12 cellular contexts compared by ENCODE assay signal in the genomic region with DNA sequence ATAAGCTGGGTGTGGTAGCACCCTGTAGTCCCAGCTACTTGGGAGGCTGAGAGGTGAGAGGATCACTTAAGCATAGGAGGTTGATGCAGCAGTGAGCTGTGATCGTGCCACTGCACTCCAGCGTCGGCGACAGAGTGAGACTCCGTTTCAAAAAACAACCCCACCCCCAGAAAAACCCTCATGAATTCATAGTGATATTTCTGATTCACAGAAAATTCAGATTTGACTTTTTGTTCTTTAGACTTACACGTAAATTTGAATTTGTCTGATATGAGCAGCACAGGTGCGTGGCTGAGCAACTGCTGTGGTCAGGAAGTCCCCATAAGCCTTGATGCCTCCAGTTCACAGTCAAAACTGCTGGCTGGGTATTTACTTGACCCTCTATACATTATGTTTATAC. TPM values are rescaled to one million over a fixed set of nuclear protein-coding genes. Genes with fewer than 3 reads are reported as not detected.
A peak's percentile ranks its signal among the peaks of the same experiment; 100 is the strongest.
DNase-seq lines count a peak whose midpoint lies in the region; ATAC-seq, FAIRE-seq and TF ChIP-seq lines count a peak whose summit lies in the region.
"Had no signal": no experiment of that assay in that cellular context is flagged by ENCODE, and none has a peak within 500 bp of the region (broad histone marks: within the 10 kb centered on the region; RNA-seq: fewer than 3 reads in every experiment).

No MANE protein-coding gene starts in this region.

- peaks cover 6% of the 10 kb centered on the region for H3K4me1 Mint-ChIP-seq in activated CD4-positive, alpha-beta memory T cell treated with anti-CD3 and anti-CD28 coated beads for 36 hours (ENCODE audit: low read depth)

- WGBS in HepG2 (ENCODE audit: low lambda C conversion rate): 61% methylated on average over 7 of the region's 7 CpGs
- WGBS in right lobe of liver (ENCODE audit: insufficient coverage, low coverage, low lambda C conversion rate, missing lambda C conversion rate): 72% methylated on average over 6 of the region's 7 CpGs

- H3K36me3 ChIP-seq in HepG2 (replicated peaks in 1 of 2; ENCODE audit: control insufficient read depth in 1 of 2, insufficient read depth in 2 of 2, low read length in 2 of 2) (no peaks in the 10 kb centered on the region), right lobe of liver (no peaks in the 10 kb centered on the region)

- H4K20me1 ChIP-seq in HepG2 (ENCODE audit: insufficient read depth, low read length): no peaks in the 10 kb centered on the region

- no peaks in the 10 kb centered on the region for H3K27me3 Mint-ChIP-seq in activated CD4-positive, alpha-beta memory T cell treated with anti-CD3 and anti-CD28 coated beads for 36 hours

- peaks cover 11% of the 10 kb centered on the region for H3K9me3 Mint-ChIP-seq in activated CD4-positive, alpha-beta memory T cell treated with anti-CD3 and anti-CD28 coated beads for 36 hours

- DNase-seq in HepG2 (ENCODE audit: low spot score): no peak
- no peak for DNase-seq in right lobe of liver
- DNase-seq in activated CD4-positive, alpha-beta memory T cell treated with anti-CD3 and anti-CD28 coated beads for 36 hours: peak; percentile 86
- peak; percentile 23 for DNase-seq in stimulated activated naive CD8-positive, alpha-beta T cell treated with anti-CD3 and anti-CD28 coated beads, Interleukin-15, Interleukin-2, amounts not matched to agents 100 U/mL and 50 U/mL, for 24 hours
- no peak for DNase-seq in foreskin melanocyte
- no peak for DNase-seq in H54 (ENCODE audit: insufficient read length, low spot score)
- no peak for DNase-seq in Ammon's horn (ENCODE audit: low spot score)
- DNase-seq: anterior cingulate cortex, mesenchymal stem cell, SHP77 had no signal

- in situ Hi-C loops in HepG2 (cut with HindIII; ENCODE audit: extremely low pct_ligation_motif_present, low pct_unique_long_range_greater_than_20kb): no loop called here

- CTCF ChIA-PET in HepG2 (lab: Yijun Ruan, JAX; ENCODE audit: low intra/inter-chr PET ratio, low total read pairs): no interaction called here
- CTCF ChIA-PET in activated CD4-positive, alpha-beta memory T cell treated with anti-CD3 and anti-CD28 coated beads for 36 hours (lab: Charles Lee): interaction anchor here (0.5 to 1.8 kb wide), 5 partner anchors 10 to 240 kb away, joined by 3 to 7 read pairs (median 4); a partner anchor contains a TSS

- H3K4me1 ChIP-seq in HepG2 (ENCODE audit: insufficient read depth, low read length): no peaks in the 10 kb centered on the region
- no peaks in the 10 kb centered on the region for H3K4me1 ChIP-seq in right lobe of liver

- H2AFZ ChIP-seq in HepG2 (ENCODE audit: low read length): no peak overlapping the region

- TF ChIP-seq EP300 in HepG2 (IDR thresholded peaks at IDR 0.05; ENCODE audit: low read depth in 2 of 2, low read length in 2 of 2): no peak
- no peak for TF ChIP-seq EP300 in HepG2 (CRISPR knock-in tag; IDR thresholded peaks at IDR 0.05; ENCODE audit: borderline replicate concordance)

- H3K27me3 ChIP-seq in HepG2 (ENCODE audit: control insufficient read depth in 1 of 2, insufficient read depth in 2 of 2, low read length in 2 of 2) (no peaks in the 10 kb centered on the region), right lobe of liver (no peaks in the 10 kb centered on the region)

- TF ChIP-seq RAD21 in HepG2 (CRISPR knock-in tag; IDR thresholded peaks at IDR 0.05): no peak

- ATAC-seq in HepG2 (no peak), right lobe of liver (no peak), HG03045 (IDR thresholded peaks at IDR 0.05; ENCODE audit: unreplicated experiment) (peak; percentile 65)
- ATAC-seq in stimulated activated naive CD8-positive, alpha-beta T cell treated with anti-CD3 and anti-CD28 coated beads, Interleukin-15, Interleukin-2, amounts not matched to agents 100 U/mL and 50 U/mL, for 24 hours: peak; percentile 98

- H3K9me3 ChIP-seq in HepG2 (ENCODE audit: low read length) (peaks cover 7% of the 10 kb centered on the region), right lobe of liver (no peaks in the 10 kb centered on the region)

- no peaks in the 10 kb centered on the region for H3K79me2 ChIP-seq in HepG2 (ENCODE audit: insufficient read depth, low read length)

- peak overlapping the region; percentile 7; the same call in 1 of the 2 replicates for H3K4me2 ChIP-seq in HepG2 (ENCODE audit: low read depth, low read length)
- H3K4me2 ChIP-seq: KMS-11 had no signal

- FAIRE-seq in HepG2 (lab: Jason Lieb, UNC) (no peak), H54 (lab: Jason Lieb, UNC) (no peak)

- BruUV-seq in HepG2 (replicated peaks; lab: Mats Ljungman, UMichigan): no TSS peak

- TF ChIP-seq CTCF in HepG2 (CRISPR knock-in tag; IDR thresholded peaks at IDR 0.05) (no peak), right lobe of liver (IDR thresholded peaks at IDR 0.05) (no peak)

- intact Hi-C loops in HepG2 (cut with micrococcal nuclease; ENCODE audit: unreplicated experiment): no loop called here
- intact Hi-C loops in right lobe of liver (cut with DNase I): no loop called here
- intact Hi-C loops in activated CD4-positive, alpha-beta memory T cell treated with anti-CD3 and anti-CD28 coated beads for 36 hours (cut with micrococcal nuclease): loop anchor here (1.0 to 5.0 kb wide), 5 partner anchors 8 to 1343 kb away; a partner anchor contains a TSS

- H3K27ac ChIP-seq in HepG2 (ENCODE audit: extremely low read length, insufficient read depth, low read length) (no peak overlapping the region), right lobe of liver (no peak overlapping the region)
- H3K27ac ChIP-seq: KMS-11 had no signal

- H3K36me3 Mint-ChIP-seq in activated CD4-positive, alpha-beta memory T cell treated with anti-CD3 and anti-CD28 coated beads for 36 hours: no peaks in the 10 kb centered on the region

- peak overlapping the region; percentile 82 for H3K27ac Mint-ChIP-seq in activated CD4-positive, alpha-beta memory T cell treated with anti-CD3 and anti-CD28 coated beads for 36 hours

- no peak overlapping the region for H3K9ac ChIP-seq in HepG2 (ENCODE audit: insufficient read depth, low read depth, low read length)
- H3K9ac ChIP-seq: KMS-11 had no signal

- peak overlapping the region; percentile 35 for H3K4me3 Mint-ChIP-seq in activated CD4-positive, alpha-beta memory T cell treated with anti-CD3 and anti-CD28 coated beads for 36 hours

- POLR2A ChIA-PET in HepG2 (lab: Yijun Ruan, JAX): no interaction called here
- POLR2A ChIA-PET in activated CD4-positive, alpha-beta memory T cell treated with anti-CD3 and anti-CD28 coated beads for 36 hours (lab: Charles Lee): interaction anchor here (0.9 to 3.8 kb wide), 4 partner anchors 10 to 21 kb away, joined by 3 to 31 read pairs (median 10); a partner anchor contains a TSS

- TF ChIP-seq POLR2A in HepG2 (IDR thresholded peaks at IDR 0.05; ENCODE audit: insufficient read depth in 1 of 2, low read depth in 2 of 2, low read length in 2 of 2): no peak
- TF ChIP-seq POLR2A in right lobe of liver (IDR thresholded peaks at IDR 0.05): no peak
- no peak for TF ChIP-seq POLR2A in H54 (IDR thresholded peaks at IDR 0.05; ENCODE audit: low read depth, low read length)

- H3K4me3 ChIP-seq in HepG2 (replicated peaks in 1 of 3; ENCODE audit: insufficient read depth in 1 of 3, low read depth in 2 of 3, low read length in 3 of 3) (no peak overlapping the region), right lobe of liver (no peak overlapping the region)

TF ChIP-seq in HepG2, 621 proteins besides CTCF, POLR2A, EP300 and RAD21 (continues in another document):
- TF ChIP-seq FOSL1 (CRISPR knock-in tag; IDR thresholded peaks at IDR 0.05; ENCODE audit: borderline replicate concordance) (no peak), ZNF263 (CRISPR knock-in tag; IDR thresholded peaks at IDR 0.05) (no peak), ZNF816 (CRISPR knock-in tag; IDR thresholded peaks at IDR 0.05; ENCODE audit: borderline replicate concordance) (no peak), ZFP37 (CRISPR knock-in tag; IDR thresholded peaks at IDR 0.05; ENCODE audit: borderline replicate concordance) (no peak), ZNF136 (CRISPR knock-in tag; IDR thresholded peaks at IDR 0.05; ENCODE audit: low read depth) (no peak), POGZ (CRISPR knock-in tag; IDR thresholded peaks at IDR 0.05) (no peak), CBX5 (CRISPR knock-in tag; IDR thresholded peaks at IDR 0.05; ENCODE audit: borderline replicate concordance) (no peak)

RNA-seq across cellular contexts. Expression of a gene that starts 10.0 kb away (rescaled TPM):
- total RNA-seq in HepG2 (2016; rRNA removed; fragmentation: Illumina TruSeq; extraction: Trizol) (19.5 and 25.5 TPM in 2 replicates), right lobe of liver (10 to 100 TPM in 4 of 6 experiments, 1 to 10 TPM in 2; 8.5 to 16.5 (median 12.0) TPM)
- total RNA-seq in HepG2 (2016; cell fraction: cytosol; rRNA removed; fragmentation: Illumina TruSeq; extraction: Trizol; ENCODE audit: low read depth): 22.1 and 25.4 TPM in 2 replicates
- total RNA-seq in HepG2 (2016; cell fraction: insoluble cytoplasmic fraction; rRNA removed; fragmentation: Illumina TruSeq; extraction: Trizol): 19.4 and 23.7 TPM in 2 replicates
- 9.6 and 12.3 TPM in 2 replicates for total RNA-seq in HepG2 (2016; cell fraction: membrane; rRNA removed; fragmentation: Illumina TruSeq; extraction: Trizol)
- 20.4 and 25.7 TPM in 2 replicates for total RNA-seq in HepG2 (2016; cell fraction: nucleus; rRNA removed; fragmentation: Illumina TruSeq; extraction: Trizol)
- 10.8 and 12.9 TPM in 2 replicates for polyA plus RNA-seq in HepG2 (2011; rRNA removed)
- 4.4 and 7.8 TPM in 2 replicates for polyA plus RNA-seq in HepG2 (2011; cell fraction: cytosol; rRNA removed)
- 8.4 and 10.1 TPM in 2 replicates for polyA plus RNA-seq in HepG2 (2011; cell fraction: nucleus; rRNA removed)
- polyA plus RNA-seq in HepG2 (2012): 13.5 and 17.9 TPM in 2 replicates
- 0.28 and 0.52 TPM in 2 replicates for polyA plus RNA-seq in HepG2 (2016; cell fraction: cytosol; fragmentation: Illumina TruSeq; extraction: Trizol; ENCODE audit: low read depth)
- polyA plus RNA-seq in HepG2 (2016; cell fraction: insoluble cytoplasmic fraction; fragmentation: Illumina TruSeq; extraction: Trizol; ENCODE audit: low read depth): 15.7 and 17.3 TPM in 2 replicates
- polyA plus RNA-seq in HepG2 (2016; cell fraction: membrane; fragmentation: Illumina TruSeq; extraction: Trizol; ENCODE audit: low read depth): 1.4 and 1.6 TPM in 2 replicates
- 23.6 and 24.6 TPM in 2 replicates for polyA plus RNA-seq in HepG2 (2016; cell fraction: nucleus; fragmentation: Illumina TruSeq; extraction: Trizol; ENCODE audit: insufficient read depth, low read depth)
- 7.7 and 8.0 TPM in 2 replicates for polyA minus RNA-seq in HepG2 (2011; rRNA and poly(A)+ RNA removed; ENCODE audit: low replicate concordance)
- 15.5 and 16.1 TPM in 2 replicates for polyA minus RNA-seq in HepG2 (2011; cell fraction: cytosol; rRNA and poly(A)+ RNA removed)
- polyA minus RNA-seq in HepG2 (2011; cell fraction: nucleus; rRNA and poly(A)+ RNA removed): 45.3 and 49.9 TPM in 2 replicates
- 10 to 100 TPM; 27.7 to 30.0 TPM for total RNA-seq in activated CD4-positive, alpha-beta memory T cell treated with anti-CD3 and anti-CD28 coated beads for 36 hours

Comparison
In these comparisons a context has a peak if more than half of its experiments do, and no peak if none do; other contexts are left out.
1. ATAC-seq: peak in HG03045 (single experiment) and stimulated activated naive CD8-positive, alpha-beta T cell treated with anti-CD3 and anti-CD28 coated beads, Interleukin-15, Interleukin-2, amounts not matched to agents 100 U/mL and 50 U/mL, for 24 hours (single experiment); none in HepG2 (single experiment) and right lobe of liver (0 of 4).
2. DNase-seq: peak in activated CD4-positive, alpha-beta memory T cell treated with anti-CD3 and anti-CD28 coated beads for 36 hours (single experiment) and stimulated activated naive CD8-positive, alpha-beta T cell treated with anti-CD3 and anti-CD28 coated beads, Interleukin-15, Interleukin-2, amounts not matched to agents 100 U/mL and 50 U/mL, for 24 hours (single experiment); none in HepG2 (single experiment), right lobe of liver (0 of 3), foreskin melanocyte (single experiment), H54 (single experiment) and Ammon's horn (single experiment).